15 cellular contexts compared by ENCODE assay signal in the genomic region with DNA sequence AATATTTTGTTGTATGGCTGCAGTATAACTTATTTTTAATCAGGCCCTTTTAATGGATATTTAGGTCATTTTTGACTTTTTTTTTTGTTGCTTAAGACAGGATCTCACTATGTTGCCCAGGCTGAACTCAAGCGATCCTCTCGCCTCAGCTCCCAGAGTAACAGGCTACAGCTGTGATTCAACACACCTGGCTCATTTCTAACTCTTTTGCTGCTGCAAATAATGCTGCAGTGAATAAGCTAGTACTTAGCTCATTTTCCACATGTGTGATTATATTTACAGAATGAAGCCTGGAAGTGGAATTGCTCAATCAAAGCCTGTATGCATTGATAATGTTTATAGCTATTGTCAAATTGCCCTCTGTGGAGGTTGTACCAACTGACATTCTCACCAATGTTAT. TPM values are rescaled to one million over a fixed set of nuclear protein-coding genes. Genes with fewer than 3 reads are reported as not detected.
"Had no signal": no experiment of that assay in that cellular context is flagged by ENCODE, and none has a peak within 500 bp of the region (broad histone marks: within the 10 kb centered on the region; RNA-seq: fewer than 3 reads in every experiment).

No MANE protein-coding gene starts in this region.

- H3K4me1 ChIP-seq: ascending aorta, breast epithelium, left ventricle myocardium inferior, psoas muscle, upper lobe of left lung had no signal

- ATAC-seq: psoas muscle; sciatic nerve; stimulated activated naive CD8-positive, alpha-beta T cell treated with anti-CD3 and anti-CD28 coated beads, Interleukin-15, amount 100 ng/mL, for 72 hours had no signal

- H3K36me3 ChIP-seq: ascending aorta, breast epithelium, left ventricle myocardium inferior, upper lobe of left lung had no signal

- H3K4me3 ChIP-seq: ascending aorta, breast epithelium, left ventricle myocardium inferior, psoas muscle, upper lobe of left lung had no signal

- H3K27ac ChIP-seq: ascending aorta, breast epithelium, left ventricle myocardium inferior, psoas muscle, upper lobe of left lung had no signal

- H3K9me3 ChIP-seq: ascending aorta, breast epithelium, psoas muscle, upper lobe of left lung had no signal

- H3K27me3 ChIP-seq: ascending aorta, breast epithelium, upper lobe of left lung had no signal

- DNase-seq: activated CD4-positive, alpha-beta T cell treated with anti-CD3 and anti-CD28 coated beads, Interleukin-2, amount 10 ng/mL, durations not matched to agents 7 days and 5 days; activated CD4-positive, CD25-positive, alpha-beta regulatory T cell; activated CD8-positive, alpha-beta memory T cell treated with anti-CD3 and anti-CD28 coated beads, Interleukin-2, amount 50 U/mL, for 48 hours; activated naive CD8-positive, alpha-beta T cell treated with anti-CD3 and anti-CD28 coated beads, Interleukin-2, amount 10 ng/mL, durations not matched to agents 7 days and 5 days; dermis blood vessel endothelial cell; left ventricle myocardium inferior; mesendoderm; nephron progenitor cell; psoas muscle; stimulated activated naive CD8-positive, alpha-beta T cell treated with anti-CD3 and anti-CD28 coated beads, Interleukin-15, amount 100 ng/mL, for 72 hours; upper lobe of left lung had no signal

RNA-seq across cellular contexts. Expression of a gene that starts 1.1 kb away (rescaled TPM):
- polyA plus RNA-seq: keratinocyte, psoas muscle had no signal
